Comparison of ENCODE assay signal across 8 cellular contexts in the genomic region with DNA sequence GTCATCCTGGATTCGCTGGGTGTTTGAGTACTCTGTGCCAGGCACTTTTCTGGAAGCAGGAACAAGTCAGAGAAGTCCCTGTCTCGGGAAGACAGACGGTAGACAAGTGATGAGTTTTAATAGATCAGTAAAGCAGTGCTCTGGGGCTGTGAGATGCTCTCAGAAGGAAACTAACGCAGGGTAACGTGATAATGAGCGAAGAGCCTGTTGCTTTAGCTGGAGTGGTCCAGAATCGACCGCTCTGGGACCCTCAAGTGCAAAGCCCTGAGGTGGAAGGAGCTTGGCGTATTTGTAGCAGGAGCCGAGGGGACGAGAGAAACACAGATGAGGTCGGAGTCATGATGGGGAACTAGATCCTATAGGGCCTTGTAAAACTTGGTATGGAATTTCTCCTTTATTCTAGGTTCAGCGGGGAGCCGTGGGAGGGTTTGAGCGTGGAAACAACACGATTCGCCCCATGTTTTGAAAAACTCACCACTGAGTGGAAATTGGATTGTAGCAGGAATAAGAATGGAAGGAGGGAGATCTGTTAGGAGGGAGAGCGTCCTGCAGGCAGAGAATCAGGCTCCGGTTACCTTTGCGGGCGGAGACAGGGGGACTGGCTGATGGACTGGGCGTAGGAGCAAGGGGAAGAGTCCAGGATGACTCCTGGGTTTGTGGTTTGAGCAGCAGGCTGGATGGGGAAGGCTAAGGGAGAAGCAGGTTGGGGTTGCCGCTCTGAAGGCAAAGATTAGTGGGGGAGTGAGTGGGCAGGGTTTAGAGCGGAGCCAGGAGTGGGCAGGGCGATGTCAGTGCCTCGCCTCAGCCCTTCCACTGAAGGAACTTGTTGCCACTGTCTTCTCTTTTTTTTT. TPM values are rescaled to one million over a fixed set of nuclear protein-coding genes. Genes with fewer than 3 reads are reported as not detected.
DNase-seq lines count a peak whose midpoint lies in the region; ATAC-seq and TF ChIP-seq lines count a peak whose summit lies in the region.

No MANE protein-coding gene starts in this region.

- peaks cover 19% of the 10 kb centered on the region for H3K4me1 Mint-ChIP-seq in progenitor cell of endocrine pancreas (ENCODE audit: low read depth)

- peaks cover 17% of the 10 kb centered on the region for H3F3A ChIP-seq in SK-N-SH (replicated peaks; ENCODE audit: insufficient read depth)

- POLR2A ChIA-PET in SK-N-SH (lab: Yijun Ruan, JAX), result interaction anchor here (0.6 to 2.6 kb wide), 5 partner anchors 9 to 126 kb away, joined by 3 to 9 read pairs (median 4); partner anchors contain the start of genes JOSD2 and NR1H2

- H3K4me3 ChIP-seq in right atrium auricular region (peak overlapping the region; percentile 56 to 78), SK-N-SH (ENCODE audit: low read depth in 2 of 2, low read length in 1 of 2) (peak overlapping the region; percentile 56 to 88), esophagus squamous epithelium (peak overlapping the region; percentile 60 to 95 (median 83))

- no peak for TF ChIP-seq EP300 in SK-N-SH (IDR thresholded peaks at IDR 0.05; ENCODE audit: borderline replicate concordance in 1 of 2, low read depth in 1 of 2, low read length in 1 of 2)

- peaks cover 52% of the 10 kb centered on the region for H3K79me2 ChIP-seq in SK-N-SH (ENCODE audit: insufficient read depth)

- peak overlapping the region; percentile 87 for H3K4me2 ChIP-seq in SK-N-SH

- DNase-seq in right atrium auricular region (ENCODE audit: low spot score) (no peak), left cardiac atrium (no peak), SK-N-SH (peak; percentile 33), esophagus squamous epithelium (lab: John Stamatoyannopoulos, UW) (no peak), progenitor cell of endocrine pancreas (ENCODE audit: low spot score, unreplicated experiment) (no peak)
- DNase-seq in stimulated activated CD4-positive, alpha-beta T cell treated with anti-CD3 and anti-CD28 coated beads, Interleukin-4, amount 100 ng/mL, for 1 hour, result no peak

- H3K9me3 ChIP-seq in right atrium auricular region (no peaks in the 10 kb centered on the region), SK-N-SH (no peaks in the 10 kb centered on the region), esophagus squamous epithelium (no peaks in the 10 kb centered on the region)

- intact Hi-C loops in left cardiac atrium (cut with DNase I), result no loop called here
- intact Hi-C loops in esophagus squamous epithelium (cut with DNase I), result no loop called here

- peak overlapping the region; percentile 96 for H3K4me3 Mint-ChIP-seq in progenitor cell of endocrine pancreas (ENCODE audit: low read depth)

- ATAC-seq in left cardiac atrium (no peak), GM18907 (IDR thresholded peaks at IDR 0.05; ENCODE audit: unreplicated experiment) (no peak), GM21515 (IDR thresholded peaks at IDR 0.05; ENCODE audit: unreplicated experiment) (no peak)

- H3K27me3 Mint-ChIP-seq in progenitor cell of endocrine pancreas, result no peaks in the 10 kb centered on the region

- H3K27ac Mint-ChIP-seq in progenitor cell of endocrine pancreas, result peak overlapping the region; percentile 96

- peak overlapping the region; percentile 74 for H3K9ac ChIP-seq in SK-N-SH

- no peak for TF ChIP-seq POLR2A in esophagus squamous epithelium (IDR thresholded peaks at IDR 0.05)

- no peaks in the 10 kb centered on the region for H4K20me1 ChIP-seq in SK-N-SH (ENCODE audit: insufficient read depth)

- TF ChIP-seq CTCF in right atrium auricular region (IDR thresholded peaks at IDR 0.05) (no peak), SK-N-SH (IDR thresholded peaks at IDR 0.05) (no peak), esophagus squamous epithelium (IDR thresholded peaks at IDR 0.05) (no peak), progenitor cell of endocrine pancreas (IDR thresholded peaks at IDR 0.05; ENCODE audit: unreplicated experiment) (no peak)

- TF ChIP-seq RAD21 in SK-N-SH (IDR thresholded peaks at IDR 0.05; ENCODE audit: low read length), result no peak

- H2AFZ ChIP-seq in SK-N-SH (ENCODE audit: low read depth), result peak overlapping the region; percentile 74; the same call in 1 of the 2 replicates

- peaks cover 13% of the 10 kb centered on the region for H3K36me3 Mint-ChIP-seq in progenitor cell of endocrine pancreas (ENCODE audit: insufficient read depth)

- no peaks in the 10 kb centered on the region for H3K9me3 Mint-ChIP-seq in progenitor cell of endocrine pancreas (ENCODE audit: low read depth)

- peak overlapping the region; percentile 82 to 88 for H3K27ac ChIP-seq in right atrium auricular region
- H3K27ac ChIP-seq in SK-N-SH (ENCODE audit: low read depth in 2 of 2, low read length in 1 of 2), result peak overlapping the region; percentile 76 to 87
- H3K27ac ChIP-seq in esophagus squamous epithelium, result peak overlapping the region; percentile 75 to 94 (median 91)

- no peaks in the 10 kb centered on the region for H3K9me2 ChIP-seq in SK-N-SH

- peaks cover 29% of the 10 kb centered on the region for H3K36me3 ChIP-seq in right atrium auricular region
- H3K36me3 ChIP-seq in SK-N-SH (replicated peaks in 1 of 2; ENCODE audit: control insufficient read depth in 1 of 2, insufficient read depth in 2 of 2, low read length in 1 of 2), result peaks cover 4 to 40% of the 10 kb centered on the region in 2 experiments
- peaks cover 10 to 49% (median 27%) of the 10 kb centered on the region in 3 donors for H3K36me3 ChIP-seq in esophagus squamous epithelium

- H3K4me1 ChIP-seq in right atrium auricular region (peaks cover 0 to 30% of the 10 kb centered on the region in 2 donors), SK-N-SH (ENCODE audit: control insufficient read depth in 1 of 2, insufficient read depth in 2 of 2, low read depth in 1 of 2, low read length in 1 of 2) (peaks cover 0 to 13% of the 10 kb centered on the region in 2 experiments; a peak in 1 of 4 replicates), esophagus squamous epithelium (peaks cover 12 to 37% (median 13%) of the 10 kb centered on the region in 3 donors)

- CTCF ChIA-PET in SK-N-SH (lab: Yijun Ruan, JAX), result interaction anchor here (1.3 to 1.8 kb wide), 5 partner anchors 9 to 172 kb away, joined by 3 to 9 read pairs (median 5); partner anchors contain the start of gene NR1H2

- H3K27me3 ChIP-seq in right atrium auricular region, result no peaks in the 10 kb centered on the region
- no peaks in the 10 kb centered on the region for H3K27me3 ChIP-seq in SK-N-SH (ENCODE audit: insufficient read depth)
- H3K27me3 ChIP-seq in esophagus squamous epithelium, result no peaks in the 10 kb centered on the region

- 13% methylated on average over 26 of the region's 26 CpGs for WGBS in SK-N-SH (ENCODE audit: low lambda C conversion rate)
- WGBS in esophagus squamous epithelium, 2 donors, result 6 to 10% methylated on average over 26 of the region's 26 CpGs

TF ChIP-seq in SK-N-SH, 30 proteins besides CTCF, POLR2A, EP300 and RAD21 (continues in another document):
- TF ChIP-seq MXI1 (IDR thresholded peaks at IDR 0.05; ENCODE audit: low read depth, low read length), result peak; percentile 90

RNA-seq across cellular contexts. Expression of gene POLD1, which starts 0.8 kb away (rescaled TPM):
- 1 to 10 TPM; 5.9 to 10.0 TPM for total RNA-seq in right atrium auricular region
- 10 to 100 TPM; 12.0 to 13.4 TPM for total RNA-seq in left cardiac atrium
- polyA plus RNA-seq in SK-N-SH (2012; rRNA removed), result 28.6 and 33.6 TPM in 2 replicates
- 8.1 and 14.9 TPM in 2 replicates for polyA plus RNA-seq in SK-N-SH (2012; cell fraction: cytosol; rRNA removed)
- polyA plus RNA-seq in SK-N-SH (2012; cell fraction: nucleus; rRNA removed), result 109 and 151 TPM in 2 replicates
- total RNA-seq in esophagus squamous epithelium, result 10 to 100 TPM; 14.0 to 18.8 (median 17.6) TPM
- total RNA-seq in progenitor cell of endocrine pancreas, result 91.4 and 99.5 TPM in 2 replicates

RNA-seq across cellular contexts. Expression of gene NR1H2, which starts 8.7 kb away (rescaled TPM):
- total RNA-seq in right atrium auricular region (100 to 1,000 TPM in 1 of 2 donors, 10 to 100 TPM in 1; 97.0 to 121 TPM), left cardiac atrium (10 to 100 TPM; 59.3 to 70.0 TPM), esophagus squamous epithelium (10 to 100 TPM; 48.6 to 84.1 (median 68.1) TPM), progenitor cell of endocrine pancreas (28.3 and 29.1 TPM in 2 replicates)
- 72.8 and 108 TPM in 2 replicates for polyA plus RNA-seq in SK-N-SH (2012; rRNA removed)
- 66.3 and 75.1 TPM in 2 replicates for polyA plus RNA-seq in SK-N-SH (2012; cell fraction: cytosol; rRNA removed)
- polyA plus RNA-seq in SK-N-SH (2012; cell fraction: nucleus; rRNA removed), result 141 and 150 TPM in 2 replicates

RNA-seq across cellular contexts. Expression of gene NAPSA, which starts 19.5 kb away (rescaled TPM):
- under 1 TPM in 1 of 2 donors, not detected in 1; 0.31 TPM for total RNA-seq in right atrium auricular region
- under 1 TPM; 0.47 to 0.97 TPM for total RNA-seq in left cardiac atrium
- 0.43 and 0.76 TPM in 2 replicates for polyA plus RNA-seq in SK-N-SH (2012; rRNA removed)
- polyA plus RNA-seq in SK-N-SH (2012; cell fraction: cytosol; rRNA removed), result 0.05 and 0.20 TPM in 2 replicates
- 3.4 and 4.7 TPM in 2 replicates for polyA plus RNA-seq in SK-N-SH (2012; cell fraction: nucleus; rRNA removed)
- total RNA-seq in esophagus squamous epithelium, result under 1 TPM in 1 of 4 donors, not detected in 3; 0.38 TPM
- 2.3 and 2.7 TPM in 2 replicates for total RNA-seq in progenitor cell of endocrine pancreas

RNA-seq across cellular contexts. Expression of gene SPIB, which starts 33.8 kb away (rescaled TPM):
- total RNA-seq in right atrium auricular region, result not detected
- total RNA-seq in left cardiac atrium, result not detected
- polyA plus RNA-seq in SK-N-SH (2012; rRNA removed), result not detected in 2 replicates
- 0.06 TPM in 1 of 2 replicates, not detected in the other for polyA plus RNA-seq in SK-N-SH (2012; cell fraction: cytosol; rRNA removed)
- not detected in 2 replicates for polyA plus RNA-seq in SK-N-SH (2012; cell fraction: nucleus; rRNA removed)
- under 1 TPM in 1 of 4 donors, not detected in 3; 0.32 TPM for total RNA-seq in esophagus squamous epithelium
- 1.7 and 2.5 TPM in 2 replicates for total RNA-seq in progenitor cell of endocrine pancreas

RNA-seq across cellular contexts. Expression of gene MYBPC2, which starts 47.8 kb away (rescaled TPM):
- total RNA-seq in right atrium auricular region (not detected), left cardiac atrium (not detected), esophagus squamous epithelium (under 1 TPM in 1 of 4 donors, not detected in 3; 0.19 TPM), progenitor cell of endocrine pancreas (1.6 and 2.1 TPM in 2 replicates)
- polyA plus RNA-seq in SK-N-SH (2012; rRNA removed), result not detected in 2 replicates
- not detected in 2 replicates for polyA plus RNA-seq in SK-N-SH (2012; cell fraction: cytosol; rRNA removed)
- polyA plus RNA-seq in SK-N-SH (2012; cell fraction: nucleus; rRNA removed), result not detected in 2 replicates
